In the genomic region with DNA sequence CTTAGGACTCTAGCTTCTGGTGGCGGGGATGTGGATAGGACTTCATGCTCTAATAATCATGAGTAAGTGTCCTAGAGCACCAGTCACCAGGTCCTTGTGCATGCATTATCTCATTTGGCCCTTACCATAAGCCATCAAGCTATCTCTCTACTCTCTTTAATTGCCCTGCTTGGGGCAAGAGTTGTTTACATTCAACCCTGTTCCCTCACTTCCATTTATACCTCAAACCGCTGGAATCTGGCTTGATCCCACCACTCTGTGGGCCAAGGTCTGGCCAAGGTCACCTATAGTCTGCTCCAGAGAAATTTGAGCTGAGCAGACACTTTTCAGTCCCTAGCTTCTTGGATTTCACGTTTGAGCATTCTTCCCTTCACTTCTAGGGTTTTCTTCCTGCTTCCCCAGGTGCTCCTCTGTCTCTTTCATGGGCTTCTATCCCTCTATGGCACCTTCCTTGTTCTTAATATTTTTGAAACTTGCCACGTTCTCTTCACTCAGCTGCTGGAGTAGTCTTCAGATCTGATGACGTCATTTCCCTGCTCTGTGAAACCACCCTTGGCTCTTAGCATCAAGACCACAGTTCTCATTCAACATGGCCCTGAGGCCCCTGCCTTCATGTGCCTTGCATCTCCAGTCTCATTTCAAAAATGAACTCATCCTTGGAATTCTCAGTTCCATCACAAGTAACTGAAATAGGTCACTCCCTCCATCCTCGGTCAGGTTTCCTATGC, we compare ENCODE assay signal across 19 cellular contexts.
DNase-seq lines count a peak whose midpoint lies in the region; ATAC-seq, FAIRE-seq and TF ChIP-seq lines count a peak whose summit lies in the region.
"Had no signal": no experiment of that assay in that cellular context is flagged by ENCODE, and none has a peak within 500 bp of the region (broad histone marks: within the 10 kb centered on the region; RNA-seq: fewer than 3 reads in every experiment).

No MANE protein-coding gene starts in this region.

- CTCF ChIA-PET in K562 (lab: Yijun Ruan, JAX; ENCODE audit: low intra/inter-chr PET ratio), result no interaction called here

- intact Hi-C loops in K562 (cut with micrococcal nuclease), result no loop called here

- FAIRE-seq in K562 (lab: Jason Lieb, UNC) (no peak), small intestine (lab: Jason Lieb, UNC) (no peak)
- FAIRE-seq: GM12891, H1 had no signal

- H3K4me3 ChIP-seq in K562, result no peak overlapping the region
- no peak overlapping the region for H3K4me3 ChIP-seq in small intestine (ENCODE audit: low read depth in 1 of 2, low read length in 2 of 2)
- H3K4me3 ChIP-seq: SJSA1 had no signal

- DNase-seq in H4 (ENCODE audit: low spot score) (peak; percentile 81), NCI-H2029 (lab: John Stamatoyannopoulos, UW) (peak; percentile 82), K562 (ENCODE audit: extremely low read depth in 1 of 4, low spot score in 3 of 4) (no peak), small intestine (peak; percentile 68), Ammon's horn (ENCODE audit: low spot score) (no peak)
- DNase-seq in activated effector memory CD4-positive, alpha-beta T cell treated with Interleukin-2 at 50 U/mL for 16 hours, result no peak
- DNase-seq: AML-193, DMS 273 treated with DMSO at 0.1 percent for 48 hours, GF-D8, Kasumi-1, MM.1S, NCI-H1092 treated with DMSO at 0.1 percent for 48 hours, NCI-H1694, NCI-H226, NCI-H524 had no signal

- no peaks in the 10 kb centered on the region for H3K9me3 ChIP-seq in K562 (replicated peaks; ENCODE audit: control insufficient read depth, insufficient read depth, low read depth, low read length)
- H3K9me3 ChIP-seq in small intestine (ENCODE audit: control insufficient read depth, low read depth), result no peaks in the 10 kb centered on the region
- H3K9me3 ChIP-seq: SJSA1 had no signal

- BruUV-seq in K562 (replicated peaks; lab: Mats Ljungman, UMichigan), result no TSS peak

- POLR2A ChIA-PET in K562 (lab: Yijun Ruan, JAX), result interaction anchor here (0.7 to 1.3 kb wide), 5 partner anchors 11 to 28 kb away, joined by 3 to 4 read pairs (median 3); no protein-coding TSS in a partner anchor

- ATAC-seq in K562, result no peak
- no peak for ATAC-seq in HG02571 (IDR thresholded peaks at IDR 0.05; ENCODE audit: unreplicated experiment)

- 0 out of 2 replicates have a peak, but pooled peaks cover 5% of the 10 kb centered on the region for H4K20me1 ChIP-seq in K562 (replicated peaks; ENCODE audit: control insufficient read depth, insufficient read depth, low read length)

- no peak for TF ChIP-seq POLR2A in K562 (conservative IDR thresholded peaks at IDR 0.05)

- H3K4me1 ChIP-seq in K562 (replicated peaks in 1 of 2; ENCODE audit: control insufficient read depth in 2 of 2, insufficient read depth in 2 of 2, low read length in 2 of 2), result no peaks in the 10 kb centered on the region; a peak in 1 of 5 replicates
- peaks cover 0 to 8% of the 10 kb centered on the region in 2 donors for H3K4me1 ChIP-seq in small intestine (ENCODE audit: control insufficient read depth in 2 of 2, insufficient read depth in 1 of 2, low read depth in 1 of 2, low read length in 1 of 2)
- H3K4me1 ChIP-seq: SJSA1 had no signal

- no peaks in the 10 kb centered on the region for H3K36me3 ChIP-seq in K562 (ENCODE audit: control insufficient read depth, insufficient read depth, low read length)
- no peaks in the 10 kb centered on the region for H3K36me3 ChIP-seq in small intestine (ENCODE audit: control insufficient read depth in 2 of 2, insufficient read depth in 2 of 2, low read length in 2 of 2)
- H3K36me3 ChIP-seq: SJSA1 had no signal

- no peak for TF ChIP-seq EP300 in K562 (IDR thresholded peaks at IDR 0.05; ENCODE audit: low read length)

- H3K27me3 ChIP-seq in K562 (ENCODE audit: control insufficient read depth in 2 of 2, insufficient read depth in 2 of 2, low read length in 2 of 2) (peaks cover 9 to 28% of the 10 kb centered on the region in 2 experiments; a peak in 4 of 5 replicates), small intestine (ENCODE audit: control insufficient read depth in 2 of 2, insufficient read depth in 2 of 2, low read length in 2 of 2) (no peaks in the 10 kb centered on the region)
- H3K27me3 ChIP-seq: SJSA1 had no signal

- no peak overlapping the region for H3K9ac ChIP-seq in K562 (ENCODE audit: insufficient read depth in 1 of 2, low read depth in 2 of 2, low read length in 2 of 2)

- no peak for TF ChIP-seq CTCF in K562 (IDR thresholded peaks at IDR 0.05 in 2 of 3, conservative IDR thresholded peaks at IDR 0.05 in 1 of 3; ENCODE audit: insufficient read depth in 2 of 3, low read depth in 1 of 3, low read length in 3 of 3)

- no peaks in the 10 kb centered on the region for H3K9me1 ChIP-seq in K562 (ENCODE audit: control insufficient read depth, insufficient read depth, low read length)

- H3K79me2 ChIP-seq in K562 (ENCODE audit: control insufficient read depth, insufficient read depth, low read length), result no peaks in the 10 kb centered on the region

- 0% methylated on average over 6 of the region's 6 CpGs for WGBS in K562 (ENCODE audit: insufficient coverage, low coverage, missing lambda C conversion rate)
- WGBS in small intestine, 3 donors, result 56 to 66% (median 62%) methylated on average over 6 of the region's 6 CpGs

- no peak for TF ChIP-seq RAD21 in K562 (CRISPR knock-in tag; conservative IDR thresholded peaks at IDR 0.05 in 1 of 2, IDR thresholded peaks at IDR 0.05 in 1 of 2)

- in situ Hi-C loops in K562 (cut with MboI), result no loop called here

- no peak overlapping the region for H2AFZ ChIP-seq in K562 (ENCODE audit: low read depth, low read length)

- H3K4me2 ChIP-seq in K562 (ENCODE audit: insufficient read depth, low read length), result no peak overlapping the region

- H3K27ac ChIP-seq in K562 (ENCODE audit: extremely low read depth, low read depth, low read length) (no peak overlapping the region), small intestine (ENCODE audit: low read depth in 1 of 2, low read length in 1 of 2) (peak overlapping the region in 1 of 2 donors; percentile 28)
- H3K27ac ChIP-seq: SJSA1 had no signal

TF ChIP-seq in K562, 482 proteins besides CTCF, POLR2A, EP300 and RAD21 (continues in another document):
- no peak for TF ChIP-seq SMARCC2 (IDR thresholded peaks at IDR 0.05; ENCODE audit: low read depth)
- no peak for TF ChIP-seq HMGN3 (IDR thresholded peaks at IDR 0.05; ENCODE audit: borderline replicate concordance, extremely low read depth, insufficient read length, low read depth, low read length)
- TF ChIP-seq CBX5 (IDR thresholded peaks at IDR 0.05; ENCODE audit: borderline replicate concordance, low read depth), result no peak
- TF ChIP-seq ZNF408 (CRISPR knock-in tag; IDR thresholded peaks at IDR 0.05; ENCODE audit: low read depth), result no peak
- TF ChIP-seq ETV6 (IDR thresholded peaks at IDR 0.05; ENCODE audit: borderline replicate concordance in 1 of 2, low read depth in 2 of 2, low read length in 1 of 2), result no peak
- no peak for TF ChIP-seq ETV6 (CRISPR knock-in tag; IDR thresholded peaks at IDR 0.05; ENCODE audit: borderline replicate concordance)
- peak; percentile 73; the same call in 1 of the 2 replicates for TF ChIP-seq JUNB (CRISPR knock-in tag; conservative IDR thresholded peaks at IDR 0.05)
- TF ChIP-seq, protein P1, sequence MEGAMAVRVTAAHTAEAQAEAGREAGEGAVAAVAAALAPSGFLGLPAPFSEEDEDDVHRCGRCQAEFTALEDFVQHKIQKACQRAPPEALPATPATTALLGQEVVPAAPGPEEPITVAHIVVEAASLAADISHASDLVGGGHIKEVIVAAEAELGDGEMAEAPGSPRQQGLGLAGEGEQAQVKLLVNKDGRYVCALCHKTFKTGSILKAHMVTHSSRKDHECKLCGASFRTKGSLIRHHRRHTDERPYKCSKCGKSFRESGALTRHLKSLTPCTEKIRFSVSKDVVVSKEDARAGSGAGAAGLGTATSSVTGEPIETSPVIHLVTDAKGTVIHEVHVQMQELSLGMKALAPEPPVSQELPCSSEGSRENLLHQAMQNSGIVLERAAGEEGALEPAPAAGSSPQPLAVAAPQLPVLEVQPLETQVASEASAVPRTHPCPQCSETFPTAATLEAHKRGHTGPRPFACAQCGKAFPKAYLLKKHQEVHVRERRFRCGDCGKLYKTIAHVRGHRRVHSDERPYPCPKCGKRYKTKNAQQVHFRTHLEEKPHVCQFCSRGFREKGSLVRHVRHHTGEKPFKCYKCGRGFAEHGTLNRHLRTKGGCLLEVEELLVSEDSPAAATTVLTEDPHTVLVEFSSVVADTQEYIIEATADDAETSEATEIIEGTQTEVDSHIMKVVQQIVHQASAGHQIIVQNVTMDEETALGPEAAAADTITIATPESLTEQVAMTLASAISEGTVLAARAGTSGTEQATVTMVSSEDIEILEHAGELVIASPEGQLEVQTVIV (CRISPR knock-in tag; IDR thresholded peaks at IDR 0.05; ENCODE audit: borderline replicate concordance), result no peak
- TF ChIP-seq ZNF239 (CRISPR knock-in tag; IDR thresholded peaks at IDR 0.05), result no peak
- no peak for TF ChIP-seq E2F3 (CRISPR knock-in tag; IDR thresholded peaks at IDR 0.05)
- TF ChIP-seq ZNF140 (CRISPR knock-in tag; IDR thresholded peaks at IDR 0.05), result no peak
- TF ChIP-seq, protein P2, sequence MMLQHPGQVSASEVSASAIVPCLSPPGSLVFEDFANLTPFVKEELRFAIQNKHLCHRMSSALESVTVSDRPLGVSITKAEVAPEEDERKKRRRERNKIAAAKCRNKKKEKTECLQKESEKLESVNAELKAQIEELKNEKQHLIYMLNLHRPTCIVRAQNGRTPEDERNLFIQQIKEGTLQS (IDR thresholded peaks at IDR 0.05), result peak; percentile 95
- TF ChIP-seq, protein P2 (CRISPR knock-in tag; conservative IDR thresholded peaks at IDR 0.05), result no peak
- TF ChIP-seq ARID1B (IDR thresholded peaks at IDR 0.05), result no peak
- TF ChIP-seq, protein P3, sequence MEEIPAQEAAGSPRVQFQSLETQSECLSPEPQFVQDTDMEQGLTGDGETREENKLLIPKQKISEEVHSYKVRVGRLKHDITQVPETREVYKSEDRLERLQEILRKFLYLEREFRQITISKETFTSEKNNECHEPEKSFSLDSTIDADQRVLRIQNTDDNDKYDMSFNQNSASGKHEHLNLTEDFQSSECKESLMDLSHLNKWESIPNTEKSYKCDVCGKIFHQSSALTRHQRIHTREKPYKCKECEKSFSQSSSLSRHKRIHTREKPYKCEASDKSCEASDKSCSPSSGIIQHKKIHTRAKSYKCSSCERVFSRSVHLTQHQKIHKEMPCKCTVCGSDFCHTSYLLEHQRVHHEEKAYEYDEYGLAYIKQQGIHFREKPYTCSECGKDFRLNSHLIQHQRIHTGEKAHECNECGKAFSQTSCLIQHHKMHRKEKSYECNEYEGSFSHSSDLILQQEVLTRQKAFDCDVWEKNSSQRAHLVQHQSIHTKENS (CRISPR knock-in tag; IDR thresholded peaks at IDR 0.05), result no peak
- TF ChIP-seq MTA3 (IDR thresholded peaks at IDR 0.05; ENCODE audit: borderline replicate concordance), result no peak
- no peak for TF ChIP-seq SMARCA4 (IDR thresholded peaks at IDR 0.05)
- no peak for TF ChIP-seq NFIX (CRISPR knock-in tag; IDR thresholded peaks at IDR 0.05; ENCODE audit: low read depth)
- no peak for TF ChIP-seq FOSL1 (tag; conservative IDR thresholded peaks at IDR 0.05)

Comparison
In these comparisons a context has a peak if more than half of its experiments do, and no peak if none do; other contexts are left out.
1. DNase-seq: peak in H4 (single experiment), NCI-H2029 (single experiment) and small intestine (single experiment); none in K562 (0 of 4), activated effector memory CD4-positive, alpha-beta T cell treated with Interleukin-2 at 50 U/mL for 16 hours (single experiment) and Ammon's horn (single experiment).